7 cellular contexts compared by ENCODE assay signal in the genomic region with DNA sequence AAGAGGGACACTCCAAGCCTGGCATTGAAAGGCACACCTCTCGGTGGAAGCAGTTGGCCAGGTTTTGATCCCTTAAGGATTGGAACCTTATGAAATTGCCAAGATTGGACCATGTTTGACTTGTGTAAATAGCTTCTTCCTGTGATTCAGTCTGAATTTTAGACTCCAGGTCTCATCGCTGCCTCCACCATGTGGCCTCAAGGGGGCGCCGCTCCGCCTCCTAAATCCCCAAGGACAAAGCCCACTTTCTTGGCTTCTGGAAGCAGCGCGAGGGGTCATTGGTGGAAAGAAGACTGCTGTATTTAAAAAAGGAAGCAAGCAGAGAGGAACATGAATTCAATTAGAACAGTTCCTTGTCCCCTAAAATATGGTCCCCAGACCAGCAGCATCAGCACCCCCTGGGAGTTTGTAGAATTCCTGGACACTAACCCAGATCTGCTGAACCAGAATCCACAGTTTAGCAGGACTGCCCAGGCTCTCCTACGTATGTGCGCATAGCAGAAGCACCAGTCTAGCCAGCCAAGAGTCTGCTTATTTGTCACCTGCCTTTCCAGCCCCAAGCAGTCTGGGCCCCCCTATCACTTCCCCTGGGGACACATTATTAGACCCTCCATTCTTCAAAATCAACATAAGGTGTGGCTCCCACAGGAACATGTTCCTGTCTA.
DNase-seq lines count a peak whose midpoint lies in the region; ATAC-seq and TF ChIP-seq lines count a peak whose summit lies in the region.

No MANE protein-coding gene starts in this region.

- no peaks in the 10 kb centered on the region for H3K79me1 ChIP-seq in neuronal stem cell (ENCODE audit: low read depth, low read length)

- no peak overlapping the region for H2AK5ac ChIP-seq in neuronal stem cell (ENCODE audit: low read depth, low read length)

- no peak overlapping the region for H3K4ac ChIP-seq in neuronal stem cell (ENCODE audit: low read length)

- H3K9me2 ChIP-seq in Karpas-422 (replicated peaks; ENCODE audit: insufficient read depth, low read length): no peaks in the 10 kb centered on the region

- H3K23ac ChIP-seq in neuronal stem cell (ENCODE audit: low read depth, low read length, poor library complexity): no peak overlapping the region

- no peak overlapping the region for H2BK120ac ChIP-seq in neuronal stem cell (ENCODE audit: low read depth, low read length)

- H3K14ac ChIP-seq in neuronal stem cell (ENCODE audit: low read length): no peak overlapping the region

- H4K20me1 ChIP-seq in Karpas-422 (ENCODE audit: insufficient read depth, low read depth, low read length) (no peaks in the 10 kb centered on the region), fibroblast of lung (ENCODE audit: control insufficient read depth, extremely low read depth, insufficient read depth, low read length) (no peaks in the 10 kb centered on the region)

- H3K27me3 ChIP-seq in Karpas-422 (ENCODE audit: low read length) (no peaks in the 10 kb centered on the region), fibroblast of lung (ENCODE audit: control insufficient read depth, insufficient read depth, low read length) (no peaks in the 10 kb centered on the region), neuronal stem cell (ENCODE audit: control insufficient read depth in 3 of 3, insufficient read depth in 3 of 3, low read depth in 1 of 3, low read length in 3 of 3) (no peaks in the 10 kb centered on the region)

- no peak overlapping the region for H4K91ac ChIP-seq in neuronal stem cell (ENCODE audit: low read depth, low read length, poor library complexity)

- DNase-seq in EL: peak; percentile 61
- DNase-seq in Karpas-422: peak; percentile 74
- DNase-seq in SHP77 treated with DMSO at 0.1 percent for 48 hours (lab: John Stamatoyannopoulos, UW): peak; percentile 54
- DNase-seq in fibroblast of lung (ENCODE audit: low read depth in 2 of 2): peak; percentile 65 to 78
- DNase-seq in neuronal stem cell (ENCODE audit: low spot score): peak; percentile 77

- no peak overlapping the region for H2BK12ac ChIP-seq in neuronal stem cell (ENCODE audit: low read length)

- H3K4me3 ChIP-seq in Karpas-422 (ENCODE audit: low read length) (no peak overlapping the region), fibroblast of lung (replicated peaks in 1 of 4; ENCODE audit: control extremely low read depth in 1 of 4, insufficient read depth in 1 of 4, low read depth in 3 of 4, low read length in 4 of 4) (no peak overlapping the region), neuronal stem cell (ENCODE audit: low read length in 2 of 2) (no peak overlapping the region)

- no peak overlapping the region for H2BK15ac ChIP-seq in neuronal stem cell (ENCODE audit: low read length)

- no peak overlapping the region for H2BK5ac ChIP-seq in neuronal stem cell (ENCODE audit: low read length)

- TF ChIP-seq CTCF in fibroblast of lung (conservative IDR thresholded peaks at IDR 0.05 in 1 of 2, IDR thresholded peaks at IDR 0.05 in 1 of 2; ENCODE audit: low read depth in 1 of 2, low read length in 2 of 2): peak; percentile 66 to 83

- no peaks in the 10 kb centered on the region for H3K9me3 ChIP-seq in Karpas-422 (ENCODE audit: low read length)
- H3K9me3 ChIP-seq in fibroblast of lung (ENCODE audit: control insufficient read depth, insufficient read depth, low read depth, low read length): no peaks in the 10 kb centered on the region
- no peaks in the 10 kb centered on the region for H3K9me3 ChIP-seq in neuronal stem cell (replicated peaks in 1 of 2; ENCODE audit: control insufficient read depth in 2 of 2, insufficient read depth in 1 of 2, low read depth in 1 of 2, low read length in 2 of 2)

- no peak overlapping the region for H4K8ac ChIP-seq in neuronal stem cell (ENCODE audit: low read depth, low read length)

- H3K79me2 ChIP-seq in Karpas-422 (ENCODE audit: low read length) (no peaks in the 10 kb centered on the region), fibroblast of lung (ENCODE audit: control insufficient read depth, insufficient read depth, low read length) (no peaks in the 10 kb centered on the region)

- ATAC-seq in HG02678 (IDR thresholded peaks at IDR 0.05; ENCODE audit: unreplicated experiment) (no peak), HG02852 (IDR thresholded peaks at IDR 0.05; ENCODE audit: unreplicated experiment) (no peak)

- no peak overlapping the region for H2AFZ ChIP-seq in Karpas-422 (ENCODE audit: low read length)
- H2AFZ ChIP-seq in fibroblast of lung (ENCODE audit: low read length): no peak overlapping the region
- H2AFZ ChIP-seq in neuronal stem cell (ENCODE audit: low read length): peak overlapping the region; percentile 34

- no peaks in the 10 kb centered on the region for H3K36me3 ChIP-seq in Karpas-422 (ENCODE audit: insufficient read depth, low read length)
- no peaks in the 10 kb centered on the region for H3K36me3 ChIP-seq in fibroblast of lung (ENCODE audit: control insufficient read depth, insufficient read depth, low read length)
- H3K36me3 ChIP-seq in neuronal stem cell (replicated peaks in 1 of 2; ENCODE audit: control insufficient read depth in 2 of 2, insufficient read depth in 2 of 2, low read length in 2 of 2): no peaks in the 10 kb centered on the region

- H3K4me1 ChIP-seq in Karpas-422 (ENCODE audit: low read length) (no peaks in the 10 kb centered on the region), fibroblast of lung (ENCODE audit: control insufficient read depth, extremely low read depth, insufficient read depth, low read length) (peaks cover 18% of the 10 kb centered on the region), neuronal stem cell (ENCODE audit: control insufficient read depth in 2 of 2, insufficient read depth in 1 of 2, low read depth in 1 of 2, low read length in 2 of 2) (peaks cover 0 to 9% of the 10 kb centered on the region in 2 donors)

- peak overlapping the region; percentile 50 for H3K18ac ChIP-seq in neuronal stem cell (ENCODE audit: low read length)

- H3K27ac ChIP-seq in Karpas-422 (ENCODE audit: low read length) (no peak overlapping the region), fibroblast of lung (ENCODE audit: insufficient read depth, low read length) (no peak overlapping the region), neuronal stem cell (replicated peaks; ENCODE audit: low read length) (no peak overlapping the region)

- H3K9ac ChIP-seq in Karpas-422 (ENCODE audit: low read length) (no peak overlapping the region), fibroblast of lung (ENCODE audit: insufficient read depth, low read length) (no peak overlapping the region), neuronal stem cell (ENCODE audit: low read depth, low read length, poor library complexity) (no peak overlapping the region)

- no CpG with 5 or more reads among the region's 9 CpGs for WGBS in neuronal stem cell (ENCODE audit: extremely low coverage in 2 of 2, insufficient read length in 2 of 2, insufficient replicate concordance in 1 of 2), 2 donors

- H3K4me2 ChIP-seq in Karpas-422 (ENCODE audit: low read depth, low read length, poor library complexity, severe bottlenecking) (no peak overlapping the region), fibroblast of lung (ENCODE audit: extremely low read depth, insufficient read depth, low read length) (no peak overlapping the region), neuronal stem cell (ENCODE audit: insufficient read depth, low read length, poor library complexity, severe bottlenecking) (no peak overlapping the region)
